ENCODE assay signal across 1 cellular context in genomic region chr12:49092086-49092815, GRCh38.
TF ChIP-seq lines count a peak whose summit lies in the region.

No MANE protein-coding gene starts in this region.

TF ChIP-seq in HepG2, 621 proteins besides CTCF, POLR2A, EP300 and RAD21 (continued from another document):
- no peak for TF ChIP-seq FOXJ3 (CRISPR knock-in tag; IDR thresholded peaks at IDR 0.05; ENCODE audit: borderline replicate concordance)
- TF ChIP-seq ZNF770 (CRISPR knock-in tag; IDR thresholded peaks at IDR 0.05) = no peak
- TF ChIP-seq HNRNPL (IDR thresholded peaks at IDR 0.05; ENCODE audit: low read depth, low read length) = peak; percentile 51; the same call in 1 of the 2 replicates
- no peak for TF ChIP-seq ZNF230 (CRISPR knock-in tag; IDR thresholded peaks at IDR 0.05)
- TF ChIP-seq, protein P1, sequence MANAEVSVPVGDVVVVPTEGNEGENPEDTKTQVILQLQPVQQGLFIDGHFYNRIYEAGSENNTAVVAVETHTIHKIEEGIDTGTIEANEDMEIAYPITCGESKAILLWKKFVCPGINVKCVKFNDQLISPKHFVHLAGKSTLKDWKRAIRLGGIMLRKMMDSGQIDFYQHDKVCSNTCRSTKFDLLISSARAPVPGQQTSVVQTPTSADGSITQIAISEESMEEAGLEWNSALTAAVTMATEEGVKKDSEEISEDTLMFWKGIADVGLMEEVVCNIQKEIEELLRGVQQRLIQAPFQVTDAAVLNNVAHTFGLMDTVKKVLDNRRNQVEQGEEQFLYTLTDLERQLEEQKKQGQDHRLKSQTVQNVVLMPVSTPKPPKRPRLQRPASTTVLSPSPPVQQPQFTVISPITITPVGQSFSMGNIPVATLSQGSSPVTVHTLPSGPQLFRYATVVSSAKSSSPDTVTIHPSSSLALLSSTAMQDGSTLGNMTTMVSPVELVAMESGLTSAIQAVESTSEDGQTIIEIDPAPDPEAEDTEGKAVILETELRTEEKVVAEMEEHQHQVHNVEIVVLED (CRISPR knock-in tag; IDR thresholded peaks at IDR 0.05; ENCODE audit: borderline replicate concordance) = no peak
- TF ChIP-seq HNRNPK (IDR thresholded peaks at IDR 0.05; ENCODE audit: low read depth, low read length, poor library complexity, severe bottlenecking) = no peak
- no peak for TF ChIP-seq CCAR2 (optimal IDR thresholded peaks at IDR 0.05; ENCODE audit: low read depth, low read length)
- no peak for TF ChIP-seq ZNF879 (CRISPR knock-in tag; IDR thresholded peaks at IDR 0.05)
- TF ChIP-seq ZBTB1 (CRISPR knock-in tag; IDR thresholded peaks at IDR 0.05; ENCODE audit: borderline replicate concordance) = no peak
- TF ChIP-seq, protein P2, sequence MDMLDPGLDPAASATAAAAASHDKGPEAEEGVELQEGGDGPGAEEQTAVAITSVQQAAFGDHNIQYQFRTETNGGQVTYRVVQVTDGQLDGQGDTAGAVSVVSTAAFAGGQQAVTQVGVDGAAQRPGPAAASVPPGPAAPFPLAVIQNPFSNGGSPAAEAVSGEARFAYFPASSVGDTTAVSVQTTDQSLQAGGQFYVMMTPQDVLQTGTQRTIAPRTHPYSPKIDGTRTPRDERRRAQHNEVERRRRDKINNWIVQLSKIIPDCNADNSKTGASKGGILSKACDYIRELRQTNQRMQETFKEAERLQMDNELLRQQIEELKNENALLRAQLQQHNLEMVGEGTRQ (IDR thresholded peaks at IDR 0.05; ENCODE audit: low read depth, low read length) = no peak
- TF ChIP-seq, protein P2 (CRISPR knock-in tag; IDR thresholded peaks at IDR 0.05; ENCODE audit: borderline replicate concordance) = no peak
- TF ChIP-seq LCORL (IDR thresholded peaks at IDR 0.05) = no peak
- TF ChIP-seq LCORL (CRISPR knock-in tag; IDR thresholded peaks at IDR 0.05) = peak; percentile 33; the same call in 1 of the 2 replicates
- TF ChIP-seq ZNF784 (CRISPR knock-in tag; IDR thresholded peaks at IDR 0.05; ENCODE audit: borderline replicate concordance) = no peak
- no peak for TF ChIP-seq NFE2L2 (IDR thresholded peaks at IDR 0.05; ENCODE audit: low read length)
